Comparison of ENCODE assay signal across 26 cellular contexts in the genomic region with DNA sequence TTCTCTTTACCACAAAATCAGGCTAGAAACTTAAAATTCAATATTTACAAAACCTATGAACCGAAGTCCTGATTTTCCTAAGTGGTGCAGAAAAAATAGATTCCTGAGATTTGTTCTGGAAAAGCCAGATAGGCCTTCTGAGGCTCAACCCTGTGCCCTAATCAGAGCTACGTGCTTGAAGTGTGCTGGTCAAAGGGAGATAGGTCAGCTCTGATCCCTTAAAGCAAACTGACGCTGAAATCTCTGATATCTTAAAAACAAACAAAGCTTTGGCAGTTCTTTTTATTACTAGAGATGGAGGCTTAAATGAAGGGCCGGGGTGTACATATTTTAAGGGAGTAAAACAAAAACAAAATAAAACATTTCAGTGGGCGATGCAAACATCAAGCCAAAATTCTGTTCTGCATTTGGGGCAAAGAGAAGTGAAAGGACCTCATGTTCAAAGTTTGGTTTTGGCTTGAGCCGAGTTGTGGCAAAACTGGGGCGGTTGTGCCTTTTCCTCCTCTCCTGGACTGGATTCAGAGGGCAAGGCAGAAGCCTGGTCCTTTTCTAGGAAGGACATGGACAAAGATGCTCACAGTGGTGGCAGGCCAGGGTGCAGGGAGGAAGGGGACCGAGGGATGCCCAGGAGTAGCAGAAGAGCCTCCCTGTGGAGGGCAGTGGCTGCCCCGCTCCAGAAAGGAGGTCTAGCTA.
DNase-seq lines count a peak whose midpoint lies in the region; ATAC-seq, FAIRE-seq and TF ChIP-seq lines count a peak whose summit lies in the region.
"Had no signal": no experiment of that assay in that cellular context is flagged by ENCODE, and none has a peak within 500 bp of the region (broad histone marks: within the 10 kb centered on the region; RNA-seq: fewer than 3 reads in every experiment).

No MANE protein-coding gene starts in this region.

- peak overlapping the region; percentile 56 for H3K4me2 ChIP-seq in fibroblast of lung (ENCODE audit: extremely low read depth, insufficient read depth, low read length)
- H3K4me2 ChIP-seq in osteoblast (ENCODE audit: insufficient read depth, low read length), result no peak overlapping the region
- H3K4me2 ChIP-seq: neural progenitor cell had no signal

- no peak overlapping the region for H3K9ac ChIP-seq in fibroblast of lung (ENCODE audit: insufficient read depth, low read length)
- H3K9ac ChIP-seq: neural progenitor cell had no signal

- FAIRE-seq in small intestine (lab: Jason Lieb, UNC), result no peak

- H3K4me1 ChIP-seq in right cardiac atrium (ENCODE audit: control insufficient read depth, insufficient read depth, low read length) (no peaks in the 10 kb centered on the region), right atrium auricular region (no peaks in the 10 kb centered on the region), fibroblast of lung (ENCODE audit: control insufficient read depth, extremely low read depth, insufficient read depth, low read length) (peaks cover 8% of the 10 kb centered on the region), osteoblast (ENCODE audit: insufficient read depth, low read length) (peaks cover 15% of the 10 kb centered on the region), small intestine (ENCODE audit: control insufficient read depth in 2 of 2, insufficient read depth in 1 of 2, low read depth in 1 of 2, low read length in 1 of 2) (no peaks in the 10 kb centered on the region)

- WGBS in right cardiac atrium, result 51% methylated on average over 9 of the region's 9 CpGs
- WGBS in small intestine, 3 donors, result 48 to 59% (median 58%) methylated on average over 9 of the region's 9 CpGs

- TF ChIP-seq CTCF in right atrium auricular region (IDR thresholded peaks at IDR 0.05) (no peak), fibroblast of lung (conservative IDR thresholded peaks at IDR 0.05 in 1 of 2, IDR thresholded peaks at IDR 0.05 in 1 of 2; ENCODE audit: low read depth in 1 of 2, low read length in 2 of 2) (no peak), osteoblast (IDR thresholded peaks at IDR 0.05; ENCODE audit: extremely low read depth, low read depth, low read length) (no peak)

- H3K27ac ChIP-seq in right cardiac atrium (ENCODE audit: low read length), result no peak overlapping the region
- H3K27ac ChIP-seq in right atrium auricular region, result no peak overlapping the region
- H3K27ac ChIP-seq in fibroblast of lung (ENCODE audit: insufficient read depth, low read length), result no peak overlapping the region
- no peak overlapping the region for H3K27ac ChIP-seq in osteoblast (ENCODE audit: low read depth, low read length)
- H3K27ac ChIP-seq in small intestine (ENCODE audit: low read depth in 1 of 2, low read length in 1 of 2), result no peak overlapping the region
- H3K27ac ChIP-seq: esophagus muscularis mucosa, neural progenitor cell, sigmoid colon, SK-N-MC had no signal

- H3K4me3 ChIP-seq in right cardiac atrium (ENCODE audit: low read length), result no peak overlapping the region
- H3K4me3 ChIP-seq in right atrium auricular region, result no peak overlapping the region
- no peak overlapping the region for H3K4me3 ChIP-seq in fibroblast of lung (replicated peaks in 1 of 4; ENCODE audit: control extremely low read depth in 1 of 4, insufficient read depth in 1 of 4, low read depth in 3 of 4, low read length in 4 of 4)
- no peak overlapping the region for H3K4me3 ChIP-seq in osteoblast (ENCODE audit: insufficient read depth, low read length)
- H3K4me3 ChIP-seq in small intestine (ENCODE audit: low read depth in 1 of 2, low read length in 2 of 2), result no peak overlapping the region
- H3K4me3 ChIP-seq: esophagus muscularis mucosa, neural progenitor cell, sigmoid colon, SK-N-MC had no signal

- H3K27me3 ChIP-seq in right cardiac atrium (ENCODE audit: control insufficient read depth, insufficient read depth) (no peaks in the 10 kb centered on the region), right atrium auricular region (no peaks in the 10 kb centered on the region), fibroblast of lung (ENCODE audit: control insufficient read depth, insufficient read depth, low read length) (no peaks in the 10 kb centered on the region), osteoblast (ENCODE audit: insufficient read depth, low read length) (no peaks in the 10 kb centered on the region), small intestine (ENCODE audit: control insufficient read depth in 2 of 2, insufficient read depth in 2 of 2, low read length in 2 of 2) (no peaks in the 10 kb centered on the region)
- H3K27me3 ChIP-seq: esophagus muscularis mucosa, neural progenitor cell, sigmoid colon had no signal

- H3K79me2 ChIP-seq in fibroblast of lung (ENCODE audit: control insufficient read depth, insufficient read depth, low read length) (no peaks in the 10 kb centered on the region), osteoblast (ENCODE audit: insufficient read depth, low read length) (no peaks in the 10 kb centered on the region)

- ATAC-seq in right cardiac atrium, result peak; percentile 42 to 62
- no peak for ATAC-seq in HG03175 (IDR thresholded peaks at IDR 0.05; ENCODE audit: unreplicated experiment)
- no peak for ATAC-seq in HG03342 (IDR thresholded peaks at IDR 0.05; ENCODE audit: unreplicated experiment)
- ATAC-seq: activated CD4-positive, CD25-positive, alpha-beta regulatory T cell treated with anti-CD3 and anti-CD28 coated beads, Interleukin-2, amount 50 U/mL, for 24 hours had no signal

- intact Hi-C loops in right cardiac atrium (cut with DNase I), result no loop called here

- H4K20me1 ChIP-seq in fibroblast of lung (ENCODE audit: control insufficient read depth, extremely low read depth, insufficient read depth, low read length), result no peaks in the 10 kb centered on the region
- no peaks in the 10 kb centered on the region for H4K20me1 ChIP-seq in osteoblast (ENCODE audit: insufficient read depth, low read length)

- peak overlapping the region; percentile 66 for H2AFZ ChIP-seq in fibroblast of lung (ENCODE audit: low read length)
- H2AFZ ChIP-seq in osteoblast (ENCODE audit: low read length), result peak overlapping the region; percentile 82
- H2AFZ ChIP-seq: neural progenitor cell had no signal

- H3K36me3 ChIP-seq in right atrium auricular region (no peaks in the 10 kb centered on the region), fibroblast of lung (ENCODE audit: control insufficient read depth, insufficient read depth, low read length) (no peaks in the 10 kb centered on the region), osteoblast (ENCODE audit: insufficient read depth, low read length) (no peaks in the 10 kb centered on the region), small intestine (ENCODE audit: control insufficient read depth in 2 of 2, insufficient read depth in 2 of 2, low read length in 2 of 2) (no peaks in the 10 kb centered on the region)
- H3K36me3 ChIP-seq: esophagus muscularis mucosa, neural progenitor cell, sigmoid colon had no signal

- H3K9me3 ChIP-seq in right cardiac atrium (ENCODE audit: control insufficient read depth, low read length), result no peaks in the 10 kb centered on the region
- no peaks in the 10 kb centered on the region for H3K9me3 ChIP-seq in right atrium auricular region
- no peaks in the 10 kb centered on the region for H3K9me3 ChIP-seq in fibroblast of lung (ENCODE audit: control insufficient read depth, insufficient read depth, low read depth, low read length)
- H3K9me3 ChIP-seq in osteoblast (ENCODE audit: low read depth, low read length), result no peaks in the 10 kb centered on the region
- H3K9me3 ChIP-seq in small intestine (ENCODE audit: control insufficient read depth, low read depth), result no peaks in the 10 kb centered on the region
- H3K9me3 ChIP-seq: sigmoid colon had no signal

- DNase-seq in right cardiac atrium (peak in 2 of 3 donors; percentile 35 to 50), right atrium auricular region (ENCODE audit: low spot score) (no peak), fibroblast of lung (ENCODE audit: low read depth in 2 of 2) (peak in 1 of 2 donors; percentile 64), osteoblast (ENCODE audit: insufficient read length, low spot score, missing footprints) (no peak), small intestine (no peak), NCI-H2029 (lab: John Stamatoyannopoulos, UW) (no peak)
- DNase-seq: activated CD4-positive, alpha-beta T cell treated with anti-CD3 and anti-CD28 coated beads, Interleukin-2, amount 50 U/mL, for 4 hours; activated naive CD4-positive, alpha-beta T cell; central memory CD4-positive, alpha-beta T cell; DMS79 treated with DMSO at 0.1 percent for 48 hours; GDM1; hypothalamus; left cardiac atrium; mesendoderm; NCI-H1105 treated with DMSO at 0.1 percent for 48 hours; NCI-H187 treated with DMSO at 0.1 percent for 48 hours; NCI-H510A treated with DMSO at 0.1 percent for 48 hours; sigmoid colon; stimulated activated CD4-positive, alpha-beta T cell treated with anti-CD3 and anti-CD28 coated beads, Interleukin-15, amount 100 ng/mL, for 24 hours; stimulated activated CD4-positive, alpha-beta T cell treated with anti-CD3 and anti-CD28 coated beads, Interleukin-4, amount 100 ng/mL, for 4 hours had no signal

Comparison
In these comparisons a context has a peak if more than half of its experiments do, and no peak if none do; other contexts are left out.
1. DNase-seq: peak in right cardiac atrium (2 of 3); none in right atrium auricular region (single experiment), osteoblast (single experiment), small intestine (single experiment) and NCI-H2029 (single experiment).
2. ATAC-seq: peak in right cardiac atrium (2 of 2); none in HG03175 (single experiment) and HG03342 (single experiment).